ENCODE assay signal across 1 cellular context in genomic region chr11:75424396-75424795, GRCh38.
TF ChIP-seq lines count a peak whose summit lies in the region.

No MANE protein-coding gene starts in this region.

TF ChIP-seq in GM23338, 12 proteins besides CTCF, POLR2A, EP300 and RAD21 (continued from another document):
- no peak for TF ChIP-seq REST (IDR thresholded peaks at IDR 0.05; ENCODE audit: unreplicated experiment)
- TF ChIP-seq CREB1 (CRISPR knock-in tag; IDR thresholded peaks at IDR 0.05; ENCODE audit: low read depth), result no peak
- TF ChIP-seq ZNF331 (CRISPR knock-in tag; IDR thresholded peaks at IDR 0.05; ENCODE audit: low read depth), result no peak
- no peak for TF ChIP-seq NANOG (IDR thresholded peaks at IDR 0.05; ENCODE audit: borderline replicate concordance)
TF ChIP-seq in GM23338: peak in this region for 0.
